In the genomic region with DNA sequence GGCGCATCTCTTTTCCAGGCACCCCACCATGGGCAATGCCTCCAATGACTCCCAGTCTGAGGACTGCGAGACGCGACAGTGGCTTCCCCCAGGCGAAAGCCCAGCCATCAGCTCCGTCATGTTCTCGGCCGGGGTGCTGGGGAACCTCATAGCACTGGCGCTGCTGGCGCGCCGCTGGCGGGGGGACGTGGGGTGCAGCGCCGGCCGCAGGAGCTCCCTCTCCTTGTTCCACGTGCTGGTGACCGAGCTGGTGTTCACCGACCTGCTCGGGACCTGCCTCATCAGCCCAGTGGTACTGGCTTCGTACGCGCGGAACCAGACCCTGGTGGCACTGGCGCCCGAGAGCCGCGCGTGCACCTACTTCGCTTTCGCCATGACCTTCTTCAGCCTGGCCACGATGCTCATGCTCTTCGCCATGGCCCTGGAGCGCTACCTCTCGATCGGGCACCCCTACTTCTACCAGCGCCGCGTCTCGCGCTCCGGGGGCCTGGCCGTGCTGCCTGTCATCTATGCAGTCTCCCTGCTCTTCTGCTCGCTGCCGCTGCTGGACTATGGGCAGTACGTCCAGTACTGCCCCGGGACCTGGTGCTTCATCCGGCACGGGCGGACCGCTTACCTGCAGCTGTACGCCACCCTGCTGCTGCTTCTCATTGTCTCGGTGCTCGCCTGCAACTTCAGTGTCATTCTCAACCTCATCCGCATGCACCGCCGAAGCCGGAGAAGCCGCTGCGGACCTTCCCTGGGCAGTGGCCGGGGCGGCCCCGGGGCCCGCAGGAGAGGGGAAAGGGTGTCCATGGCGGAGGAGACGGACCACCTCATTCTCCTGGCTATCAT, we compare ENCODE assay signal across 8 cellular contexts. TPM values are rescaled to one million over a fixed set of nuclear protein-coding genes. Genes with fewer than 3 reads are reported as not detected.
DNase-seq lines count a peak whose midpoint lies in the region; ATAC-seq and TF ChIP-seq lines count a peak whose summit lies in the region.

No MANE protein-coding gene starts in this region.

- H3K27ac Mint-ChIP-seq in CD4-positive, CD25-positive, alpha-beta regulatory T cell, result peak overlapping the region; percentile 87 to 99 (median 97)
- H3K27ac Mint-ChIP-seq in brain, result peak overlapping the region in 2 of 5 experiments; percentile 42 to 51

- intact Hi-C loops in HCT116 (cut with micrococcal nuclease), result no loop called here

- H3K9me2 ChIP-seq in HCT116 (ENCODE audit: insufficient read depth), result no peaks in the 10 kb centered on the region

- no peaks in the 10 kb centered on the region for H4K20me1 ChIP-seq in HCT116 (ENCODE audit: insufficient read depth)

- TF ChIP-seq CTCF in HCT116 (IDR thresholded peaks at IDR 0.05 in 2 of 3, conservative IDR thresholded peaks at IDR 0.05 in 1 of 3; ENCODE audit: borderline replicate concordance in 1 of 3, insufficient read depth in 1 of 3, low read depth in 2 of 3, low read length in 2 of 3) (no peak), brain (conservative IDR thresholded peaks at IDR 0.05) (no peak)

- peaks cover 18 to 88% (median 50%) of the 10 kb centered on the region in 4 donors for H3K4me1 Mint-ChIP-seq in CD4-positive, CD25-positive, alpha-beta regulatory T cell
- peaks cover 25% of the 10 kb centered on the region for H3K4me1 Mint-ChIP-seq in brain

- H3K27me3 ChIP-seq in CD4-positive, CD25-positive, alpha-beta regulatory T cell (ENCODE audit: control insufficient read depth, insufficient read depth, low read length), result peaks cover 3% of the 10 kb centered on the region
- H3K27me3 ChIP-seq in HCT116 (ENCODE audit: insufficient read depth, low read length), result no peaks in the 10 kb centered on the region; the same call in 1 of the 2 replicates

- DNase-seq in CD4-positive, CD25-positive, alpha-beta regulatory T cell, result peak; percentile 5 to 66 (median 39)
- no peak for DNase-seq in HCT116 (ENCODE audit: low read depth, low spot score)
- DNase-seq in T-helper 1 cell, result peak in 4 of 5 donors; percentile 15 to 58 (median 22)
- peak; percentile 65 for DNase-seq in islet precursor cell
- peak; percentile 11 to 27 for DNase-seq in stimulated activated CD4-positive, alpha-beta T cell treated with anti-CD3 and anti-CD28 coated beads, Interleukin-15, amount 100 ng/mL, for 1 hour (ENCODE audit: low read depth in 1 of 2, low spot score in 1 of 2)
- no peak for DNase-seq in NCI-H2227 (lab: John Stamatoyannopoulos, UW; ENCODE audit: unreplicated experiment)
- no peak for DNase-seq in SKM-1 (lab: John Stamatoyannopoulos, UW; ENCODE audit: unreplicated experiment)

- H3K4me3 Mint-ChIP-seq in CD4-positive, CD25-positive, alpha-beta regulatory T cell, result peak overlapping the region; percentile 98 to 100 (median 100)
- H3K4me3 Mint-ChIP-seq in brain, result peak overlapping the region; percentile 86 to 92 (median 88)

- no peaks in the 10 kb centered on the region for H3K9me3 ChIP-seq in CD4-positive, CD25-positive, alpha-beta regulatory T cell (ENCODE audit: control insufficient read depth in 2 of 2, low read length in 2 of 2)
- no peaks in the 10 kb centered on the region for H3K9me3 ChIP-seq in HCT116 (ENCODE audit: control insufficient read depth in 1 of 2, insufficient read depth in 1 of 2, low read depth in 1 of 2, low read length in 2 of 2)

- RAD21 ChIA-PET in HCT116 (lab: Charles Lee; ENCODE audit: low non-redundant PET in 1 of 2, low total read pairs in 2 of 2, uncharacterized antibody in 2 of 2, unreplicated experiment in 2 of 2), result no interaction called here

- no peak for TF ChIP-seq RAD21 in HCT116 (IDR thresholded peaks at IDR 0.05; ENCODE audit: low read depth)

- no TSS peak for BruUV-seq in HCT116 (replicated peaks; lab: Mats Ljungman, UMichigan)

- peak; percentile 28 to 29 for ATAC-seq in CD4-positive, CD25-positive, alpha-beta regulatory T cell (ENCODE audit: low read depth in 2 of 2)
- ATAC-seq in HCT116, result no peak

- no peaks in the 10 kb centered on the region for H3K36me3 ChIP-seq in CD4-positive, CD25-positive, alpha-beta regulatory T cell (ENCODE audit: control insufficient read depth, insufficient read depth, low read length)
- no peaks in the 10 kb centered on the region for H3K36me3 ChIP-seq in HCT116 (ENCODE audit: control insufficient read depth in 1 of 2, insufficient read depth in 2 of 2, low read length in 2 of 2)

- H3K79me2 ChIP-seq in HCT116 (ENCODE audit: insufficient read depth, low read length), result no peaks in the 10 kb centered on the region

- peak overlapping the region; percentile 96 for H3K4me3 ChIP-seq in CD4-positive, CD25-positive, alpha-beta regulatory T cell (ENCODE audit: low read depth, low read length)
- H3K4me3 ChIP-seq in HCT116 (replicated peaks in 1 of 2; ENCODE audit: low read depth in 1 of 2, low read length in 2 of 2), result peak overlapping the region; percentile 31 to 53

- POLR2A ChIA-PET in HCT116 (lab: Charles Lee), result no interaction called here

- H3K36me3 Mint-ChIP-seq in CD4-positive, CD25-positive, alpha-beta regulatory T cell, result peaks cover 4% of the 10 kb centered on the region
- H3K36me3 Mint-ChIP-seq in brain, result no peaks in the 10 kb centered on the region

- no peak overlapping the region for H3K9ac ChIP-seq in HCT116 (ENCODE audit: low read length)

- H3K27ac ChIP-seq in CD4-positive, CD25-positive, alpha-beta regulatory T cell (ENCODE audit: insufficient read depth, low read length, poor library complexity, severe bottlenecking), result peak overlapping the region; percentile 57
- no peak overlapping the region; the same call in 1 of the 2 replicates for H3K27ac ChIP-seq in HCT116 (ENCODE audit: low read depth, low read length)

- TF ChIP-seq POLR2A in HCT116 (IDR thresholded peaks at IDR 0.05; ENCODE audit: borderline replicate concordance, extremely low read depth, insufficient read depth, insufficient read length), result no peak

- H3K4me2 ChIP-seq in HCT116 (ENCODE audit: low read length), result peak overlapping the region; percentile 84

- H3K9me3 Mint-ChIP-seq in CD4-positive, CD25-positive, alpha-beta regulatory T cell, result peaks cover 0 to 2% (median 0%) of the 10 kb centered on the region in 7 donors
- H3K9me3 Mint-ChIP-seq in brain, result no peaks in the 10 kb centered on the region

- peaks cover 76% of the 10 kb centered on the region for H3K4me1 ChIP-seq in CD4-positive, CD25-positive, alpha-beta regulatory T cell (ENCODE audit: control insufficient read depth, insufficient read depth, low read length, poor library complexity, severe bottlenecking)
- H3K4me1 ChIP-seq in HCT116 (ENCODE audit: control insufficient read depth in 1 of 2, insufficient read depth in 2 of 2, low read length in 2 of 2), result peaks cover 8 to 14% of the 10 kb centered on the region in 2 experiments; a peak in 2 of 4 replicates

- CTCF ChIA-PET in HCT116 (lab: Charles Lee), result no interaction called here

- H3K27me3 Mint-ChIP-seq in CD4-positive, CD25-positive, alpha-beta regulatory T cell, result peaks cover 26% of the 10 kb centered on the region
- peaks cover 98% of the 10 kb centered on the region for H3K27me3 Mint-ChIP-seq in brain

- peak overlapping the region; percentile 76 for H2AFZ ChIP-seq in HCT116 (ENCODE audit: low read depth, low read length, poor library complexity, severe bottlenecking)

TF ChIP-seq in HCT116, 20 proteins besides CTCF, POLR2A, EP300 and RAD21:
- TF ChIP-seq EGR1 (IDR thresholded peaks at IDR 0.05; ENCODE audit: low read depth), result no peak
- TF ChIP-seq, protein P1, sequence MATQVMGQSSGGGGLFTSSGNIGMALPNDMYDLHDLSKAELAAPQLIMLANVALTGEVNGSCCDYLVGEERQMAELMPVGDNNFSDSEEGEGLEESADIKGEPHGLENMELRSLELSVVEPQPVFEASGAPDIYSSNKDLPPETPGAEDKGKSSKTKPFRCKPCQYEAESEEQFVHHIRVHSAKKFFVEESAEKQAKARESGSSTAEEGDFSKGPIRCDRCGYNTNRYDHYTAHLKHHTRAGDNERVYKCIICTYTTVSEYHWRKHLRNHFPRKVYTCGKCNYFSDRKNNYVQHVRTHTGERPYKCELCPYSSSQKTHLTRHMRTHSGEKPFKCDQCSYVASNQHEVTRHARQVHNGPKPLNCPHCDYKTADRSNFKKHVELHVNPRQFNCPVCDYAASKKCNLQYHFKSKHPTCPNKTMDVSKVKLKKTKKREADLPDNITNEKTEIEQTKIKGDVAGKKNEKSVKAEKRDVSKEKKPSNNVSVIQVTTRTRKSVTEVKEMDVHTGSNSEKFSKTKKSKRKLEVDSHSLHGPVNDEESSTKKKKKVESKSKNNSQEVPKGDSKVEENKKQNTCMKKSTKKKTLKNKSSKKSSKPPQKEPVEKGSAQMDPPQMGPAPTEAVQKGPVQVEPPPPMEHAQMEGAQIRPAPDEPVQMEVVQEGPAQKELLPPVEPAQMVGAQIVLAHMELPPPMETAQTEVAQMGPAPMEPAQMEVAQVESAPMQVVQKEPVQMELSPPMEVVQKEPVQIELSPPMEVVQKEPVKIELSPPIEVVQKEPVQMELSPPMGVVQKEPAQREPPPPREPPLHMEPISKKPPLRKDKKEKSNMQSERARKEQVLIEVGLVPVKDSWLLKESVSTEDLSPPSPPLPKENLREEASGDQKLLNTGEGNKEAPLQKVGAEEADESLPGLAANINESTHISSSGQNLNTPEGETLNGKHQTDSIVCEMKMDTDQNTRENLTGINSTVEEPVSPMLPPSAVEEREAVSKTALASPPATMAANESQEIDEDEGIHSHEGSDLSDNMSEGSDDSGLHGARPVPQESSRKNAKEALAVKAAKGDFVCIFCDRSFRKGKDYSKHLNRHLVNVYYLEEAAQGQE (IDR thresholded peaks at IDR 0.05; ENCODE audit: low read depth), result no peak

RNA-seq across cellular contexts. Expression of a gene that starts 0.6 kb away (rescaled TPM):
- 23.1 TPM for total RNA-seq in CD4-positive, CD25-positive, alpha-beta regulatory T cell
- 100 to 1,000 TPM in 1 of 4 donors, 10 to 100 TPM in 3; 56.7 to 138 (median 84.7) TPM for polyA plus RNA-seq in CD4-positive, CD25-positive, alpha-beta regulatory T cell
- 0.57 TPM for total RNA-seq in HCT116 (2021; ENCODE audit: unreplicated experiment)
- polyA plus RNA-seq in HCT116 (2012), result 0.05 and 0.18 TPM in 2 replicates
- not detected for polyA plus RNA-seq in brain (ENCODE audit: insufficient read depth, low read depth, low replicate concordance)

RNA-seq across cellular contexts. Expression of a gene that starts 47.2 kb away (rescaled TPM):
- 0.12 TPM for total RNA-seq in CD4-positive, CD25-positive, alpha-beta regulatory T cell
- under 1 TPM in 2 of 4 donors, not detected in 2; 0.07 to 0.22 TPM for polyA plus RNA-seq in CD4-positive, CD25-positive, alpha-beta regulatory T cell
- not detected for total RNA-seq in HCT116 (2021; ENCODE audit: unreplicated experiment)
- not detected in 2 replicates for polyA plus RNA-seq in HCT116 (2012)
- polyA plus RNA-seq in brain (ENCODE audit: insufficient read depth, low read depth, low replicate concordance), result 0.19 TPM

Comparison
In these comparisons a context has a peak if more than half of its experiments do, and no peak if none do; other contexts are left out.
1. DNase-seq: peak in CD4-positive, CD25-positive, alpha-beta regulatory T cell (3 of 3), T-helper 1 cell (4 of 5), islet precursor cell (single experiment) and stimulated activated CD4-positive, alpha-beta T cell treated with anti-CD3 and anti-CD28 coated beads, Interleukin-15, amount 100 ng/mL, for 1 hour (2 of 2); none in HCT116 (single experiment), NCI-H2227 (single experiment) and SKM-1 (single experiment).
2. RNA of a gene that starts 0.6 kb away (total RNA-seq): 23.1 TPM in CD4-positive, CD25-positive, alpha-beta regulatory T cell (single experiment); 0.57 TPM in HCT116 (single experiment); every median in the first group is over 10 times any median in the second.